In the genomic region with DNA sequence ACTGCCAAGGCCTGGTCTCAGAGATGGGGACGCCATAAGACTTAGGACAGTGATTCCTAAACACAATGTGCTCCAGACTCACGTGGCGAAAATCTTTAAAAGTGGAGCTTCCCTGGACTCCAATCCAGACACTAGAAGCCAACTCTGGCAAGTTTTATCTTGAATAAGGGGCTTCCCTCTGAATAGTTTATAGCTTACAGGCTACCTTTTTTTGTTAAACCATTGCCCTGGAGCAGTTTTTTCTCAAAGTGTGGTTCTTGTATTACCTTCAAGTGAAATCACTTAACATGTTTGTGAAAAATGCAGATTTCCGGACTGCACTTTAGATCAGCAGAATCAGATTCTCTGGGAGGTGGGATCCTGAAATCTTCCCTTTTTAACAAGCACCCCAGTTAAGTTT, we compare ENCODE assay signal across 16 cellular contexts.
"Had no signal": no experiment of that assay in that cellular context is flagged by ENCODE, and none has a peak within 500 bp of the region (broad histone marks: within the 10 kb centered on the region; RNA-seq: fewer than 3 reads in every experiment).

No MANE protein-coding gene starts in this region.

- FAIRE-seq: frontal cortex had no signal

- ATAC-seq: effector memory CD8-positive, alpha-beta T cell; naive thymus-derived CD8-positive, alpha-beta T cell; right cardiac atrium; stimulated activated effector memory CD8-positive, alpha-beta T cell treated with anti-CD3 and anti-CD28 coated beads, Interleukin-12 subunit alpha, Interleukin-12 subunit beta, amount 100 ng/mL, for 72 hours; stimulated activated naive CD8-positive, alpha-beta T cell treated with anti-CD3 and anti-CD28 coated beads, Interleukin-15, Interleukin-2, amounts not matched to agents 100 U/mL and 50 U/mL, for 24 hours; upper lobe of right lung had no signal

- H3K9me3 ChIP-seq: heart left ventricle, ovary, suprapubic skin, thyroid gland, upper lobe of right lung, vagina had no signal

- H3K36me3 ChIP-seq: heart left ventricle, ovary, suprapubic skin, thyroid gland, upper lobe of right lung, vagina had no signal

- H3K4me1 ChIP-seq: heart left ventricle, suprapubic skin, thyroid gland, upper lobe of right lung, vagina had no signal

- H3K4me3 ChIP-seq: heart left ventricle, ovary, suprapubic skin, thyroid gland, upper lobe of right lung, vagina had no signal

- H3K27ac ChIP-seq: heart left ventricle, ovary, suprapubic skin, thyroid gland, upper lobe of right lung, vagina had no signal

- DNase-seq: cortex of kidney; effector memory CD8-positive, alpha-beta T cell; heart left ventricle; hippocampal formation; naive thymus-derived CD8-positive, alpha-beta T cell; ovary; right cardiac atrium; stimulated activated CD4-positive, alpha-beta T cell treated with anti-CD3 and anti-CD28 coated beads, Interleukin-4, amount 100 ng/mL, for 1 hour; stimulated activated CD8-positive, alpha-beta memory T cell treated with anti-CD3 and anti-CD28 coated beads, Interleukin-4, amount 100 ng/mL, for 48 hours; stimulated activated naive CD8-positive, alpha-beta T cell treated with anti-CD3 and anti-CD28 coated beads, Interleukin-15, Interleukin-2, amounts not matched to agents 100 U/mL and 50 U/mL, for 24 hours; thyroid gland; upper lobe of right lung had no signal

- H3K27me3 ChIP-seq: heart left ventricle, ovary, suprapubic skin, thyroid gland, upper lobe of right lung, vagina had no signal
